In genomic region chr19:19371056-19371455, GRCh38 we compare ENCODE assay signal across 30 cellular contexts. TPM values are rescaled to one million over a fixed set of nuclear protein-coding genes. Genes with fewer than 3 reads are reported as not detected.
DNase-seq lines count a peak whose midpoint lies in the region; ATAC-seq, FAIRE-seq and TF ChIP-seq lines count a peak whose summit lies in the region.
"Had no signal": no experiment of that assay in that cellular context is flagged by ENCODE, and none has a peak within 500 bp of the region (broad histone marks: within the 10 kb centered on the region; RNA-seq: fewer than 3 reads in every experiment).

No MANE protein-coding gene starts in this region.

- peak overlapping the region; percentile 63 for H2AFZ ChIP-seq in HepG2 (ENCODE audit: low read length)

- no TSS peak for BruUV-seq in HepG2 (replicated peaks; lab: Mats Ljungman, UMichigan)

- H3K4me3 ChIP-seq in HepG2 (replicated peaks in 1 of 3; ENCODE audit: insufficient read depth in 1 of 3, low read depth in 2 of 3, low read length in 3 of 3), result no peak overlapping the region
- H3K4me3 ChIP-seq in right lobe of liver, result no peak overlapping the region
- no peak overlapping the region for H3K4me3 ChIP-seq in SJSA1
- no peak overlapping the region for H3K4me3 ChIP-seq in lower lobe of right lung
- H3K4me3 ChIP-seq: BLaER1, colonic mucosa, Peyer's patch, skin epidermis, uterus had no signal

- H3K27ac Mint-ChIP-seq in T-helper 2 cell treated with Interferon-gamma antibody and Interleukin-4, amounts not matched to agents 5 μg/mL and 100 μg/mL, for 36 hours, result no peak overlapping the region
- H3K27ac Mint-ChIP-seq: activated CD8-positive, alpha-beta memory T cell treated with anti-CD3 and anti-CD28 coated beads, Interleukin-2, amount 10 ng/mL, durations not matched to agents 7 days and 5 days; activated T-cell treated with anti-CD3 and anti-CD28 coated beads, Interleukin-2, amount 50 U/mL, for 72 hours; endodermal cell had no signal

- no peaks in the 10 kb centered on the region for H3K36me3 Mint-ChIP-seq in T-helper 2 cell treated with Interferon-gamma antibody and Interleukin-4, amounts not matched to agents 5 μg/mL and 100 μg/mL, for 36 hours (ENCODE audit: low read depth)
- H3K36me3 Mint-ChIP-seq: activated CD8-positive, alpha-beta memory T cell treated with anti-CD3 and anti-CD28 coated beads, Interleukin-2, amount 10 ng/mL, durations not matched to agents 7 days and 5 days; naive B cell had no signal

- FAIRE-seq in HepG2 (lab: Jason Lieb, UNC) (no peak), urothelium cell line (lab: Jason Lieb, UNC) (no peak)
- FAIRE-seq: bronchial epithelial cell, GM12892, islet of Langerhans had no signal

- H3K9ac ChIP-seq in HepG2 (ENCODE audit: insufficient read depth, low read depth, low read length), result no peak overlapping the region
- H3K9ac ChIP-seq: BLaER1, SK-N-SH had no signal

- no peak overlapping the region for H3K27ac ChIP-seq in HepG2 (ENCODE audit: extremely low read length, insufficient read depth, low read length)
- no peak overlapping the region for H3K27ac ChIP-seq in right lobe of liver
- peak overlapping the region; percentile 83 for H3K27ac ChIP-seq in SJSA1
- H3K27ac ChIP-seq in lower lobe of right lung, result peak overlapping the region; percentile 10
- H3K27ac ChIP-seq: BLaER1, colonic mucosa, Peyer's patch, skin epidermis, uterus had no signal

- H3K4me3 Mint-ChIP-seq in T-helper 2 cell treated with Interferon-gamma antibody and Interleukin-4, amounts not matched to agents 5 μg/mL and 100 μg/mL, for 36 hours, result no peak overlapping the region
- H3K4me3 Mint-ChIP-seq: activated CD4-positive, alpha-beta T cell treated with anti-CD3 and anti-CD28 coated beads, Interleukin-2, amount 10 ng/mL, durations not matched to agents 7 days and 5 days; activated CD8-positive, alpha-beta memory T cell treated with anti-CD3 and anti-CD28 coated beads, Interleukin-2, amount 10 ng/mL, durations not matched to agents 7 days and 5 days; activated T-cell treated with anti-CD3 and anti-CD28 coated beads, Interleukin-2, amount 50 U/mL, for 72 hours; endodermal cell; naive B cell had no signal

- CTCF ChIA-PET in HepG2 (lab: Yijun Ruan, JAX; ENCODE audit: low intra/inter-chr PET ratio, low total read pairs), result no interaction called here

- ATAC-seq in HepG2 (no peak), right lobe of liver (no peak), lower lobe of right lung (no peak), GM21529 (IDR thresholded peaks at IDR 0.05; ENCODE audit: unreplicated experiment) (no peak)
- ATAC-seq: activated CD8-positive, alpha-beta memory T cell treated with anti-CD3 and anti-CD28 coated beads, Interleukin-2, amount 10 ng/mL, durations not matched to agents 7 days and 5 days; activated T-cell treated with anti-CD3 and anti-CD28 coated beads, Interleukin-2, amount 50 U/mL, for 72 hours had no signal

- in situ Hi-C loops in HepG2 (cut with HindIII; ENCODE audit: extremely low pct_ligation_motif_present, low pct_unique_long_range_greater_than_20kb), result loop anchor here (5.0 kb wide), 1 partner anchor 36 kb away; the partner anchor contains the start of gene GATAD2A

- H3K79me2 ChIP-seq in HepG2 (ENCODE audit: insufficient read depth, low read length), result no peaks in the 10 kb centered on the region

- 49% methylated on average over 7 of the region's 8 CpGs for whole genome bisulfite sequencing in HepG2 (ENCODE audit: low lambda C conversion rate)
- 67% methylated on average over 2 of the region's 8 CpGs for WGBS in right lobe of liver (ENCODE audit: insufficient coverage, low coverage, low lambda C conversion rate, missing lambda C conversion rate)

- H4K20me1 ChIP-seq in HepG2 (ENCODE audit: insufficient read depth, low read length), result no peaks in the 10 kb centered on the region
- H4K20me1 ChIP-seq: BLaER1 had no signal

- H3K36me3 ChIP-seq in HepG2 (replicated peaks in 1 of 2; ENCODE audit: control insufficient read depth in 1 of 2, insufficient read depth in 2 of 2, low read length in 2 of 2) (no peaks in the 10 kb centered on the region), right lobe of liver (no peaks in the 10 kb centered on the region), SJSA1 (no peaks in the 10 kb centered on the region), lower lobe of right lung (no peaks in the 10 kb centered on the region)
- H3K36me3 ChIP-seq: BLaER1, colonic mucosa, Peyer's patch, uterus had no signal

- TF ChIP-seq RAD21 in HepG2 (CRISPR knock-in tag; IDR thresholded peaks at IDR 0.05), result no peak

- peaks cover 14% of the 10 kb centered on the region for H3K4me1 Mint-ChIP-seq in T-helper 2 cell treated with Interferon-gamma antibody and Interleukin-4, amounts not matched to agents 5 μg/mL and 100 μg/mL, for 36 hours (ENCODE audit: low read depth)

- H3K9me3 ChIP-seq in HepG2 (ENCODE audit: low read length), result no peaks in the 10 kb centered on the region
- no peaks in the 10 kb centered on the region for H3K9me3 ChIP-seq in right lobe of liver
- no peaks in the 10 kb centered on the region for H3K9me3 ChIP-seq in SJSA1 (replicated peaks)
- no peaks in the 10 kb centered on the region for H3K9me3 ChIP-seq in lower lobe of right lung
- H3K9me3 ChIP-seq: BLaER1, colonic mucosa, Peyer's patch, SK-N-SH, uterus had no signal

- TF ChIP-seq POLR2A in HepG2 (IDR thresholded peaks at IDR 0.05; ENCODE audit: insufficient read depth in 1 of 2, low read depth in 2 of 2, low read length in 2 of 2) (no peak), right lobe of liver (IDR thresholded peaks at IDR 0.05) (no peak)

- H3K27me3 ChIP-seq in HepG2 (ENCODE audit: control insufficient read depth in 1 of 2, insufficient read depth in 2 of 2, low read length in 2 of 2), result no peaks in the 10 kb centered on the region
- H3K27me3 ChIP-seq in right lobe of liver, result no peaks in the 10 kb centered on the region
- no peaks in the 10 kb centered on the region for H3K27me3 ChIP-seq in SJSA1 (replicated peaks)
- H3K27me3 ChIP-seq in lower lobe of right lung (ENCODE audit: low read depth), result no peaks in the 10 kb centered on the region
- H3K27me3 ChIP-seq: BLaER1, colonic mucosa, Peyer's patch, uterus had no signal

- H3K4me1 ChIP-seq in HepG2 (ENCODE audit: insufficient read depth, low read length) (peaks cover 70% of the 10 kb centered on the region), right lobe of liver (peaks cover 0 to 7% (median 0%) of the 10 kb centered on the region in 4 donors), SJSA1 (replicated peaks) (peaks cover 24% of the 10 kb centered on the region), lower lobe of right lung (peaks cover 33% of the 10 kb centered on the region)
- H3K4me1 ChIP-seq: uterus had no signal

- H3K27me3 Mint-ChIP-seq in T-helper 2 cell treated with Interferon-gamma antibody and Interleukin-4, amounts not matched to agents 5 μg/mL and 100 μg/mL, for 36 hours (ENCODE audit: low read depth), result no peaks in the 10 kb centered on the region
- H3K27me3 Mint-ChIP-seq: activated CD4-positive, alpha-beta T cell treated with anti-CD3 and anti-CD28 coated beads, Interleukin-2, amount 10 ng/mL, durations not matched to agents 7 days and 5 days; activated CD8-positive, alpha-beta memory T cell treated with anti-CD3 and anti-CD28 coated beads, Interleukin-2, amount 10 ng/mL, durations not matched to agents 7 days and 5 days; naive B cell had no signal

- intact Hi-C loops in HepG2 (cut with micrococcal nuclease; ENCODE audit: unreplicated experiment), result no loop called here
- intact Hi-C loops in right lobe of liver (cut with DNase I), result no loop called here
- intact Hi-C loops in lower lobe of right lung (cut with DNase I), result no loop called here

- POLR2A ChIA-PET in HepG2 (lab: Yijun Ruan, JAX), result no interaction called here

- H3K9me3 Mint-ChIP-seq in T-helper 2 cell treated with Interferon-gamma antibody and Interleukin-4, amounts not matched to agents 5 μg/mL and 100 μg/mL, for 36 hours, result no peaks in the 10 kb centered on the region
- H3K9me3 Mint-ChIP-seq: activated CD4-positive, alpha-beta T cell treated with anti-CD3 and anti-CD28 coated beads, Interleukin-2, amount 10 ng/mL, durations not matched to agents 7 days and 5 days; activated T-cell treated with anti-CD3 and anti-CD28 coated beads, Interleukin-2, amount 50 U/mL, for 72 hours; endodermal cell; naive B cell had no signal

- TF ChIP-seq EP300 in HepG2 (IDR thresholded peaks at IDR 0.05; ENCODE audit: low read depth in 2 of 2, low read length in 2 of 2) (no peak), HepG2 (CRISPR knock-in tag; IDR thresholded peaks at IDR 0.05; ENCODE audit: borderline replicate concordance) (no peak)

- H3K4me2 ChIP-seq in HepG2 (ENCODE audit: low read depth, low read length), result no peak overlapping the region
- H3K4me2 ChIP-seq: BLaER1, SK-N-SH had no signal

- TF ChIP-seq CTCF in HepG2 (CRISPR knock-in tag; IDR thresholded peaks at IDR 0.05) (no peak), right lobe of liver (IDR thresholded peaks at IDR 0.05) (no peak), lower lobe of right lung (IDR thresholded peaks at IDR 0.05) (no peak)

- DNase-seq in HepG2 (ENCODE audit: low spot score) (no peak), right lobe of liver (no peak), SJSA1 (ENCODE audit: low read depth in 1 of 2, low spot score in 2 of 2) (peak; percentile 55 to 80), lower lobe of right lung (no peak), urothelium cell line (ENCODE audit: low spot score) (peak; percentile 19), iPS-NIHi7 (ENCODE audit: extremely low spot score) (no peak)
- no peak for DNase-seq in T-helper 2 cell treated with Interferon-gamma antibody and Interleukin-4, amounts not matched to agents 5 μg/mL and 100 μg/mL, for 36 hours (ENCODE audit: low spot score)
- DNase-seq: activated CD4-positive, alpha-beta T cell treated with anti-CD3 and anti-CD28 coated beads, Interleukin-2, amount 10 ng/mL, durations not matched to agents 7 days and 5 days; activated CD8-positive, alpha-beta memory T cell treated with anti-CD3 and anti-CD28 coated beads, Interleukin-2, amount 10 ng/mL, durations not matched to agents 7 days and 5 days; activated naive CD4-positive, alpha-beta T cell treated with Interleukin-2 at 50 U/mL for 16 hours; activated T-cell treated with anti-CD3 and anti-CD28 coated beads, Interleukin-2, amount 50 U/mL, for 72 hours; colonic mucosa; COR-L47; DND-41; endodermal cell; MV-4-11; naive B cell; NCI-H2171; NCI-H524 treated with DMSO at 0.1 percent for 48 hours; nucleus accumbens; Peyer's patch; SK-N-SH; stimulated activated CD4-positive, alpha-beta T cell treated with anti-CD3 and anti-CD28 coated beads, Interleukin-1b, Interleukin-23, amount 100 ng/mL, for 48 hours; uterus had no signal

RNA-seq across cellular contexts. Expression of gene GATAD2A, which starts 34.4 kb away (rescaled TPM):
- total RNA-seq in HepG2 (2016; rRNA removed; fragmentation: Illumina TruSeq; extraction: Trizol), result 25.1 and 28.6 TPM in 2 replicates
- total RNA-seq in HepG2 (2016; cell fraction: cytosol; rRNA removed; fragmentation: Illumina TruSeq; extraction: Trizol; ENCODE audit: low read depth), result 10.8 and 13.3 TPM in 2 replicates
- 24.5 and 30.0 TPM in 2 replicates for total RNA-seq in HepG2 (2016; cell fraction: insoluble cytoplasmic fraction; rRNA removed; fragmentation: Illumina TruSeq; extraction: Trizol)
- total RNA-seq in HepG2 (2016; cell fraction: membrane; rRNA removed; fragmentation: Illumina TruSeq; extraction: Trizol), result 43.4 and 51.5 TPM in 2 replicates
- 19.5 and 24.3 TPM in 2 replicates for total RNA-seq in HepG2 (2016; cell fraction: nucleus; rRNA removed; fragmentation: Illumina TruSeq; extraction: Trizol)
- polyA plus RNA-seq in HepG2 (2011; rRNA removed), result 15.1 and 16.8 TPM in 2 replicates
- 10.5 and 13.4 TPM in 2 replicates for polyA plus RNA-seq in HepG2 (2011; cell fraction: cytosol; rRNA removed)
- 17.3 and 19.1 TPM in 2 replicates for polyA plus RNA-seq in HepG2 (2011; cell fraction: nucleus; rRNA removed)
- 19.3 and 26.1 TPM in 2 replicates for polyA plus RNA-seq in HepG2 (2012)
- polyA plus RNA-seq in HepG2 (2016; cell fraction: cytosol; fragmentation: Illumina TruSeq; extraction: Trizol; ENCODE audit: low read depth), result 13.2 and 13.4 TPM in 2 replicates
- 38.8 and 59.1 TPM in 2 replicates for polyA plus RNA-seq in HepG2 (2016; cell fraction: insoluble cytoplasmic fraction; fragmentation: Illumina TruSeq; extraction: Trizol; ENCODE audit: low read depth)
- polyA plus RNA-seq in HepG2 (2016; cell fraction: membrane; fragmentation: Illumina TruSeq; extraction: Trizol; ENCODE audit: low read depth), result 38.7 and 46.4 TPM in 2 replicates
- 43.6 and 47.2 TPM in 2 replicates for polyA plus RNA-seq in HepG2 (2016; cell fraction: nucleus; fragmentation: Illumina TruSeq; extraction: Trizol; ENCODE audit: insufficient read depth, low read depth)
- polyA minus RNA-seq in HepG2 (2011; rRNA and poly(A)+ RNA removed; ENCODE audit: low replicate concordance), result 16.0 and 18.2 TPM in 2 replicates
- polyA minus RNA-seq in HepG2 (2011; cell fraction: cytosol; rRNA and poly(A)+ RNA removed), result 24.2 and 24.4 TPM in 2 replicates
- polyA minus RNA-seq in HepG2 (2011; cell fraction: nucleus; rRNA and poly(A)+ RNA removed), result 11.5 and 14.5 TPM in 2 replicates
- 10 to 100 TPM; 23.9 to 59.6 (median 39.2) TPM for total RNA-seq in right lobe of liver
- 41.5 and 45.9 TPM in 2 replicates for total RNA-seq in SJSA1 (2014; rRNA removed; shearing (Covaris generic))
- 84.0 TPM for total RNA-seq in lower lobe of right lung

RNA-seq across cellular contexts. Expression of gene MAU2, which starts 50.4 kb away (rescaled TPM):
- total RNA-seq in HepG2 (2016; rRNA removed; fragmentation: Illumina TruSeq; extraction: Trizol) (11.2 and 16.8 TPM in 2 replicates), right lobe of liver (10 to 100 TPM; 10.4 to 30.4 (median 19.3) TPM), lower lobe of right lung (69.7 TPM)
- 9.4 and 9.6 TPM in 2 replicates for total RNA-seq in HepG2 (2016; cell fraction: cytosol; rRNA removed; fragmentation: Illumina TruSeq; extraction: Trizol; ENCODE audit: low read depth)
- 8.7 and 17.7 TPM in 2 replicates for total RNA-seq in HepG2 (2016; cell fraction: insoluble cytoplasmic fraction; rRNA removed; fragmentation: Illumina TruSeq; extraction: Trizol)
- 8.8 and 10.6 TPM in 2 replicates for total RNA-seq in HepG2 (2016; cell fraction: membrane; rRNA removed; fragmentation: Illumina TruSeq; extraction: Trizol)
- 22.6 and 31.6 TPM in 2 replicates for total RNA-seq in HepG2 (2016; cell fraction: nucleus; rRNA removed; fragmentation: Illumina TruSeq; extraction: Trizol)
- polyA plus RNA-seq in HepG2 (2011; rRNA removed), result 33.8 and 42.5 TPM in 2 replicates
- 14.5 and 20.0 TPM in 2 replicates for polyA plus RNA-seq in HepG2 (2011; cell fraction: cytosol; rRNA removed)
- 141 and 157 TPM in 2 replicates for polyA plus RNA-seq in HepG2 (2011; cell fraction: nucleus; rRNA removed)
- polyA plus RNA-seq in HepG2 (2012), result 24.5 and 28.7 TPM in 2 replicates
- 1.4 and 2.2 TPM in 2 replicates for polyA plus RNA-seq in HepG2 (2016; cell fraction: cytosol; fragmentation: Illumina TruSeq; extraction: Trizol; ENCODE audit: low read depth)
- 8.0 and 11.9 TPM in 2 replicates for polyA plus RNA-seq in HepG2 (2016; cell fraction: insoluble cytoplasmic fraction; fragmentation: Illumina TruSeq; extraction: Trizol; ENCODE audit: low read depth)
- 3.5 and 4.4 TPM in 2 replicates for polyA plus RNA-seq in HepG2 (2016; cell fraction: membrane; fragmentation: Illumina TruSeq; extraction: Trizol; ENCODE audit: low read depth)
- polyA plus RNA-seq in HepG2 (2016; cell fraction: nucleus; fragmentation: Illumina TruSeq; extraction: Trizol; ENCODE audit: insufficient read depth, low read depth), result 63.3 and 65.0 TPM in 2 replicates
- polyA minus RNA-seq in HepG2 (2011; rRNA and poly(A)+ RNA removed; ENCODE audit: low replicate concordance), result 93.0 and 117 TPM in 2 replicates
- polyA minus RNA-seq in HepG2 (2011; cell fraction: cytosol; rRNA and poly(A)+ RNA removed), result 26.3 and 30.4 TPM in 2 replicates
- polyA minus RNA-seq in HepG2 (2011; cell fraction: nucleus; rRNA and poly(A)+ RNA removed), result 66.6 and 70.0 TPM in 2 replicates
- total RNA-seq in SJSA1 (2014; rRNA removed; shearing (Covaris generic)), result 19.7 and 30.1 TPM in 2 replicates

RNA-seq across cellular contexts. Expression of gene SUGP1, which starts 50.7 kb away (rescaled TPM):
- total RNA-seq in HepG2 (2016; rRNA removed; fragmentation: Illumina TruSeq; extraction: Trizol) (17.7 and 25.9 TPM in 2 replicates), right lobe of liver (10 to 100 TPM; 19.7 to 25.9 (median 23.6) TPM), lower lobe of right lung (41.4 TPM)
- 8.7 and 9.2 TPM in 2 replicates for total RNA-seq in HepG2 (2016; cell fraction: cytosol; rRNA removed; fragmentation: Illumina TruSeq; extraction: Trizol; ENCODE audit: low read depth)
- 16.1 and 27.0 TPM in 2 replicates for total RNA-seq in HepG2 (2016; cell fraction: insoluble cytoplasmic fraction; rRNA removed; fragmentation: Illumina TruSeq; extraction: Trizol)
- 10.9 and 12.1 TPM in 2 replicates for total RNA-seq in HepG2 (2016; cell fraction: membrane; rRNA removed; fragmentation: Illumina TruSeq; extraction: Trizol)
- 21.4 and 23.7 TPM in 2 replicates for total RNA-seq in HepG2 (2016; cell fraction: nucleus; rRNA removed; fragmentation: Illumina TruSeq; extraction: Trizol)
- 21.6 and 29.1 TPM in 2 replicates for polyA plus RNA-seq in HepG2 (2011; rRNA removed)
- polyA plus RNA-seq in HepG2 (2011; cell fraction: cytosol; rRNA removed), result 15.9 and 20.9 TPM in 2 replicates
- 103 and 104 TPM in 2 replicates for polyA plus RNA-seq in HepG2 (2011; cell fraction: nucleus; rRNA removed)
- polyA plus RNA-seq in HepG2 (2012), result 20.3 and 27.6 TPM in 2 replicates
- 6.2 and 7.6 TPM in 2 replicates for polyA plus RNA-seq in HepG2 (2016; cell fraction: cytosol; fragmentation: Illumina TruSeq; extraction: Trizol; ENCODE audit: low read depth)
- polyA plus RNA-seq in HepG2 (2016; cell fraction: insoluble cytoplasmic fraction; fragmentation: Illumina TruSeq; extraction: Trizol; ENCODE audit: low read depth), result 14.4 and 18.3 TPM in 2 replicates
- 6.6 and 9.3 TPM in 2 replicates for polyA plus RNA-seq in HepG2 (2016; cell fraction: membrane; fragmentation: Illumina TruSeq; extraction: Trizol; ENCODE audit: low read depth)
- 46.6 and 50.2 TPM in 2 replicates for polyA plus RNA-seq in HepG2 (2016; cell fraction: nucleus; fragmentation: Illumina TruSeq; extraction: Trizol; ENCODE audit: insufficient read depth, low read depth)
- polyA minus RNA-seq in HepG2 (2011; rRNA and poly(A)+ RNA removed; ENCODE audit: low replicate concordance), result 22.4 and 37.1 TPM in 2 replicates
- 9.5 and 13.6 TPM in 2 replicates for polyA minus RNA-seq in HepG2 (2011; cell fraction: cytosol; rRNA and poly(A)+ RNA removed)
- 35.1 and 46.9 TPM in 2 replicates for polyA minus RNA-seq in HepG2 (2011; cell fraction: nucleus; rRNA and poly(A)+ RNA removed)
- 22.2 and 27.1 TPM in 2 replicates for total RNA-seq in SJSA1 (2014; rRNA removed; shearing (Covaris generic))

Comparison
In these comparisons a context has a peak if more than half of its experiments do, and no peak if none do; other contexts are left out.
1. DNase-seq: peak in SJSA1 (2 of 2) and urothelium cell line (single experiment); none in HepG2 (single experiment), right lobe of liver (0 of 3), lower lobe of right lung (single experiment), T-helper 2 cell treated with Interferon-gamma antibody and Interleukin-4, amounts not matched to agents 5 μg/mL and 100 μg/mL, for 36 hours (single experiment) and iPS-NIHi7 (single experiment).
2. H3K27ac ChIP-seq: peak in SJSA1 (single experiment) and lower lobe of right lung (single experiment); none in HepG2 (single experiment) and right lobe of liver (0 of 3).